Comparison of ENCODE assay signal across 9 cellular contexts in the genomic region with DNA sequence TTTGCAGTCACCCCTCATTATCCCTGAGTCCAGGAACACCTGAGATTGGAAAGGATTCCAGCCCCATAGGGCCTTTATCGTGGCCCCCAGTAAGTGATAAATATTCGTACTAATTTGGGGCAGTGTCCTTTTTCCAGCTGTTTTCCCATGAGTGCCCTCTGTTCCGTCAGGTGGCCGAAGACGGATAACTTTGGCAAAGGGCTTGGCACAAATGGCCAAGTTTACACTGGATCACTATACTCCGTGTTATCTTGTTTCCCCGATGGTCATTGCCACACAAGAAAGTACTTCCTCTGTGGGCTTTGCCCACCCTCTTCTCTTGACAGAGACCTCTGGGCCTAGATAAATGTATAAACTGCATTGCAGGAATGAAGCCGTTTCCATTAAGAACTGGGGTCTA. TPM values are rescaled to one million over a fixed set of nuclear protein-coding genes. Genes with fewer than 3 reads are reported as not detected.
DNase-seq lines count a peak whose midpoint lies in the region; ATAC-seq and TF ChIP-seq lines count a peak whose summit lies in the region.
"Had no signal": no experiment of that assay in that cellular context is flagged by ENCODE, and none has a peak within 500 bp of the region (broad histone marks: within the 10 kb centered on the region; RNA-seq: fewer than 3 reads in every experiment).

No MANE protein-coding gene starts in this region.

- intact Hi-C loops in gastrocnemius medialis (cut with DNase I; ENCODE audit: low total_unique reads): no loop called here

- in situ Hi-C loops in gastrocnemius medialis (cut with MboI; ENCODE audit: low sequenced_read_pairs in 4 of 4): no loop called here

- no peaks in the 10 kb centered on the region for H3K27me3 ChIP-seq in CD8-positive, alpha-beta memory T cell (ENCODE audit: insufficient read depth, low read length, poor library complexity, severe bottlenecking)
- H3K27me3 ChIP-seq in gastroesophageal sphincter: no peaks in the 10 kb centered on the region
- no peaks in the 10 kb centered on the region for H3K27me3 ChIP-seq in gastrocnemius medialis
- H3K27me3 ChIP-seq in H7 (ENCODE audit: control insufficient read depth, insufficient read depth, low read length): no peaks in the 10 kb centered on the region

- H3K4me3 Mint-ChIP-seq in CD8-positive, alpha-beta memory T cell: peak overlapping the region in 5 of 7 donors; percentile 44 to 72 (median 67)
- H3K4me3 Mint-ChIP-seq: activated CD4-positive, alpha-beta T cell treated with anti-CD3 and anti-CD28 coated beads, Interleukin-2, amount 10 ng/mL, durations not matched to agents 24 days and 14 days had no signal

- H3K36me3 Mint-ChIP-seq in CD8-positive, alpha-beta memory T cell: peaks cover 0 to 37% (median 10%) of the 10 kb centered on the region in 3 donors

- no peak overlapping the region for H3K27ac ChIP-seq in CD8-positive, alpha-beta memory T cell (ENCODE audit: low read depth, low read length)
- H3K27ac ChIP-seq in RWPE1: peak overlapping the region; percentile 97
- H3K27ac ChIP-seq in gastroesophageal sphincter: peak overlapping the region; percentile 37 to 87 (median 82)
- peak overlapping the region; percentile 73 to 93 (median 82) for H3K27ac ChIP-seq in gastrocnemius medialis

- POLR2A ChIA-PET in CD8-positive, alpha-beta memory T cell (lab: Charles Lee): no interaction called here
- POLR2A ChIA-PET in RWPE1 (lab: Yijun Ruan, JAX; ENCODE audit: low non-redundant PET): no interaction called here

- H3K9me3 ChIP-seq in CD8-positive, alpha-beta memory T cell (ENCODE audit: low read length): no peaks in the 10 kb centered on the region
- H3K9me3 ChIP-seq in gastroesophageal sphincter: no peaks in the 10 kb centered on the region
- no peaks in the 10 kb centered on the region for H3K9me3 ChIP-seq in gastrocnemius medialis

- WGBS in gastroesophageal sphincter (ENCODE audit: low coverage in 1 of 2), 2 donors: 37 to 38% methylated on average over 5 to 8 of the region's 8 CpGs

- H3K4me1 Mint-ChIP-seq in CD8-positive, alpha-beta memory T cell: peaks cover 3 to 64% (median 3%) of the 10 kb centered on the region in 3 donors

- no peak for DNase-seq in CD8-positive, alpha-beta memory T cell
- DNase-seq in RWPE1 (ENCODE audit: low spot score) (no peak), gastrocnemius medialis (no peak), NCI-H2196 (lab: John Stamatoyannopoulos, UW; ENCODE audit: unreplicated experiment) (no peak), H7 (no peak), NOMO-1 treated with dmso at 0.1 percent for 144 hours (lab: John Stamatoyannopoulos, UW; ENCODE audit: unreplicated experiment) (no peak)
- DNase-seq: amygdala had no signal

- TF ChIP-seq CTCF in RWPE1 (conservative IDR thresholded peaks at IDR 0.05; ENCODE audit: low read depth) (no peak), gastroesophageal sphincter (IDR thresholded peaks at IDR 0.05) (no peak), gastrocnemius medialis (IDR thresholded peaks at IDR 0.05 in 4 of 5, conservative IDR thresholded peaks at IDR 0.05 in 1 of 5) (no peak)

- H3K9me3 Mint-ChIP-seq in CD8-positive, alpha-beta memory T cell: no peaks in the 10 kb centered on the region
- H3K9me3 Mint-ChIP-seq: activated CD4-positive, alpha-beta T cell treated with anti-CD3 and anti-CD28 coated beads, Interleukin-2, amount 10 ng/mL, durations not matched to agents 24 days and 14 days had no signal

- H3K4me3 ChIP-seq in CD8-positive, alpha-beta memory T cell (ENCODE audit: low read length): no peak overlapping the region
- H3K4me3 ChIP-seq in gastroesophageal sphincter (no peak overlapping the region), gastrocnemius medialis (no peak overlapping the region), H7 (ENCODE audit: insufficient read depth, low read depth, low read length) (no peak overlapping the region)

- peaks cover 90% of the 10 kb centered on the region for H3K4me1 ChIP-seq in CD8-positive, alpha-beta memory T cell (ENCODE audit: insufficient read depth, low read length)
- H3K4me1 ChIP-seq in gastroesophageal sphincter: peaks cover 17 to 99% (median 62%) of the 10 kb centered on the region in 3 donors
- peaks cover 97 to 99% of the 10 kb centered on the region in 2 donors for H3K4me1 ChIP-seq in gastrocnemius medialis

- peak overlapping the region in 4 of 8 donors; percentile 3 to 92 (median 69) for H3K27ac Mint-ChIP-seq in CD8-positive, alpha-beta memory T cell

- no peaks in the 10 kb centered on the region for H3K27me3 Mint-ChIP-seq in CD8-positive, alpha-beta memory T cell
- H3K27me3 Mint-ChIP-seq: activated CD4-positive, alpha-beta T cell treated with anti-CD3 and anti-CD28 coated beads, Interleukin-2, amount 10 ng/mL, durations not matched to agents 24 days and 14 days had no signal

- TF ChIP-seq POLR2A in gastroesophageal sphincter (IDR thresholded peaks at IDR 0.05): no peak
- no peak for TF ChIP-seq POLR2A in gastrocnemius medialis (IDR thresholded peaks at IDR 0.05)

- ATAC-seq in gastroesophageal sphincter (no peak), gastrocnemius medialis (no peak)

- CTCF ChIA-PET in CD8-positive, alpha-beta memory T cell (lab: Charles Lee): interaction anchor here (1.6 to 5.3 kb wide), 3 partner anchors 10 to 35 kb away, joined by 4 to 29 read pairs (median 6); no protein-coding TSS in a partner anchor
- CTCF ChIA-PET in RWPE1 (lab: Yijun Ruan, JAX): no interaction called here

- no peaks in the 10 kb centered on the region for H3K36me3 ChIP-seq in CD8-positive, alpha-beta memory T cell (ENCODE audit: insufficient read depth, low read length)
- H3K36me3 ChIP-seq in gastroesophageal sphincter (no peaks in the 10 kb centered on the region), gastrocnemius medialis (no peaks in the 10 kb centered on the region), H7 (replicated peaks; ENCODE audit: control insufficient read depth, insufficient read depth, low read length) (no peaks in the 10 kb centered on the region; the same call in 1 of the 2 replicates)

- no peak for TF ChIP-seq EP300 in gastroesophageal sphincter (IDR thresholded peaks at IDR 0.05)

RNA-seq across cellular contexts. Expression of gene SMAD3, which starts 39.1 kb away (rescaled TPM):
- 10 to 100 TPM; 30.2 to 34.2 TPM for total RNA-seq in CD8-positive, alpha-beta memory T cell
- polyA plus RNA-seq in CD8-positive, alpha-beta memory T cell: 31.7 TPM
- total RNA-seq in gastroesophageal sphincter: 10 to 100 TPM; 19.8 to 30.6 (median 25.9) TPM
- total RNA-seq in gastrocnemius medialis: 10 to 100 TPM; 15.9 to 61.7 (median 26.3) TPM
- total RNA-seq in H7 (2014; rRNA removed; shearing (Covaris generic)): 29.2 and 30.8 TPM in 2 replicates
